Comparison of ENCODE assay signal across 13 cellular contexts in genomic region chr7:50397971-50398324, GRCh38. TPM values are rescaled to one million over a fixed set of nuclear protein-coding genes. Genes with fewer than 3 reads are reported as not detected.
A peak's percentile ranks its signal among the peaks of the same experiment; 100 is the strongest.
DNase-seq lines count a peak whose midpoint lies in the region; ATAC-seq and TF ChIP-seq lines count a peak whose summit lies in the region.
"Had no signal": no experiment of that assay in that cellular context is flagged by ENCODE, and none has a peak within 500 bp of the region (broad histone marks: within the 10 kb centered on the region; RNA-seq: fewer than 3 reads in every experiment).

No MANE protein-coding gene starts in this region.

- ATAC-seq in HG02852 (IDR thresholded peaks at IDR 0.05; ENCODE audit: unreplicated experiment), result peak; percentile 2
- no peak for ATAC-seq in left lung
- ATAC-seq: gastroesophageal sphincter, K562 had no signal

- no peaks in the 10 kb centered on the region for H3K9me3 ChIP-seq in left lung
- H3K9me3 ChIP-seq: gastroesophageal sphincter, thyroid gland had no signal

- H3K27ac Mint-ChIP-seq in activated naive CD8-positive, alpha-beta T cell, result peak overlapping the region; percentile 99
- peak overlapping the region; percentile 99 for H3K27ac Mint-ChIP-seq in stimulated activated naive CD8-positive, alpha-beta T cell treated with anti-CD3 and anti-CD28 coated beads, Interleukin-15, Interleukin-2, amounts not matched to agents 100 ng/mL and 50 ng/mL, for 24 hours

- intact Hi-C loops in left lung (cut with DNase I), result no loop called here

- H3K27me3 Mint-ChIP-seq in activated naive CD8-positive, alpha-beta T cell, result no peaks in the 10 kb centered on the region
- H3K27me3 Mint-ChIP-seq in stimulated activated naive CD8-positive, alpha-beta T cell treated with anti-CD3 and anti-CD28 coated beads, Interleukin-15, Interleukin-2, amounts not matched to agents 100 ng/mL and 50 ng/mL, for 24 hours, result no peaks in the 10 kb centered on the region

- peaks cover 27% of the 10 kb centered on the region for H3K36me3 Mint-ChIP-seq in activated naive CD8-positive, alpha-beta T cell
- peaks cover 86% of the 10 kb centered on the region for H3K36me3 Mint-ChIP-seq in stimulated activated naive CD8-positive, alpha-beta T cell treated with anti-CD3 and anti-CD28 coated beads, Interleukin-15, Interleukin-2, amounts not matched to agents 100 ng/mL and 50 ng/mL, for 24 hours (ENCODE audit: low read depth)

- TF ChIP-seq CTCF in left lung (IDR thresholded peaks at IDR 0.05), result no peak

- peaks cover 80% of the 10 kb centered on the region for H3K4me1 Mint-ChIP-seq in activated naive CD8-positive, alpha-beta T cell (ENCODE audit: low read depth)
- H3K4me1 Mint-ChIP-seq in stimulated activated naive CD8-positive, alpha-beta T cell treated with anti-CD3 and anti-CD28 coated beads, Interleukin-15, Interleukin-2, amounts not matched to agents 100 ng/mL and 50 ng/mL, for 24 hours (ENCODE audit: low read depth), result peaks cover 88% of the 10 kb centered on the region

- DNase-seq in activated naive CD4-positive, alpha-beta T cell treated with Interleukin-2 at 50 U/mL for 16 hours, result peak; percentile 55
- no peak for DNase-seq in activated naive CD4-positive, alpha-beta T cell (lab: John Stamatoyannopoulos, UW)
- DNase-seq in left lung (no peak), retina (no peak), EL (no peak)
- DNase-seq: mesendoderm, NCI-H1417 treated with DMSO at 0.1 percent for 48 hours, thyroid gland had no signal

- no peak overlapping the region for H3K27ac ChIP-seq in left lung
- H3K27ac ChIP-seq: gastroesophageal sphincter, thyroid gland had no signal

- peaks cover 0 to 55% of the 10 kb centered on the region in 2 donors for H3K36me3 ChIP-seq in left lung
- H3K36me3 ChIP-seq: gastroesophageal sphincter, thyroid gland had no signal

- no peaks in the 10 kb centered on the region for H3K9me3 Mint-ChIP-seq in activated naive CD8-positive, alpha-beta T cell (ENCODE audit: low read depth)
- no peaks in the 10 kb centered on the region for H3K9me3 Mint-ChIP-seq in stimulated activated naive CD8-positive, alpha-beta T cell treated with anti-CD3 and anti-CD28 coated beads, Interleukin-15, Interleukin-2, amounts not matched to agents 100 ng/mL and 50 ng/mL, for 24 hours

- peak overlapping the region; percentile 68 for H3K4me3 Mint-ChIP-seq in activated naive CD8-positive, alpha-beta T cell
- peak overlapping the region; percentile 61 for H3K4me3 Mint-ChIP-seq in stimulated activated naive CD8-positive, alpha-beta T cell treated with anti-CD3 and anti-CD28 coated beads, Interleukin-15, Interleukin-2, amounts not matched to agents 100 ng/mL and 50 ng/mL, for 24 hours

- H3K4me1 ChIP-seq in left lung, result peaks cover 0 to 17% of the 10 kb centered on the region in 2 donors
- H3K4me1 ChIP-seq: thyroid gland had no signal

- H3K4me3 ChIP-seq in left lung, result no peak overlapping the region
- H3K4me3 ChIP-seq: gastroesophageal sphincter, K562, thyroid gland had no signal

- peaks cover 17 to 40% of the 10 kb centered on the region in 2 donors for H3K27me3 ChIP-seq in left lung
- H3K27me3 ChIP-seq: thyroid gland had no signal

RNA-seq across cellular contexts. Expression of gene FIGNL1, which starts 52.2 kb away (rescaled TPM):
- 10 to 100 TPM; 12.0 to 13.5 TPM for total RNA-seq in left lung
